In genomic region chr3:33167716-33168339, GRCh38 we compare ENCODE assay signal across 19 cellular contexts. TPM values are rescaled to one million over a fixed set of nuclear protein-coding genes. Genes with fewer than 3 reads are reported as not detected.
A peak's percentile ranks its signal among the peaks of the same experiment; 100 is the strongest.
DNase-seq lines count a peak whose midpoint lies in the region; ATAC-seq, FAIRE-seq and TF ChIP-seq lines count a peak whose summit lies in the region.
"Had no signal": no experiment of that assay in that cellular context is flagged by ENCODE, and none has a peak within 500 bp of the region (broad histone marks: within the 10 kb centered on the region; RNA-seq: fewer than 3 reads in every experiment).

No MANE protein-coding gene starts in this region.

- H3K27me3 ChIP-seq in DND-41 (ENCODE audit: insufficient read depth, low read length, poor library complexity) (no peaks in the 10 kb centered on the region), neuron (ENCODE audit: insufficient read depth, low read length) (no peaks in the 10 kb centered on the region)
- H3K27me3 ChIP-seq: pancreas, uterus had no signal

- no peak overlapping the region for H3K4me3 ChIP-seq in DND-41 (ENCODE audit: low read depth in 1 of 2, low read length in 2 of 2)
- no peak overlapping the region for H3K4me3 ChIP-seq in coronary artery
- H3K4me3 ChIP-seq in neuron (ENCODE audit: low read length) = no peak overlapping the region
- H3K4me3 ChIP-seq: pancreas, uterus had no signal

- no peak for DNase-seq in DND-41
- DNase-seq in NCI-H2227 (lab: John Stamatoyannopoulos, UW; ENCODE audit: unreplicated experiment) = peak; percentile 17
- no peak for DNase-seq in coronary artery (ENCODE audit: low spot score)
- no peak for DNase-seq in RCC 7860 (ENCODE audit: low spot score)
- no peak for DNase-seq in activated CD4-positive, alpha-beta T cell treated with anti-CD3 and anti-CD28 coated beads for 36 hours
- DNase-seq in stimulated activated naive B cell treated with anti-CD40 and anti-IgM and Interleukin-4, amounts not matched to agents 10 μg/mL and 1 μg/mL and 100 μg/mL, for 72 hours = no peak
- DNase-seq: activated CD4-positive, alpha-beta T cell treated with anti-CD3 and anti-CD28 coated beads for 4 hours; activated gamma-delta T cell; amniotic stem cell; foreskin melanocyte; NCI-H146; NCI-H226; pancreas; SW 1271; uterus had no signal

- H3K4me2 ChIP-seq in DND-41 (ENCODE audit: insufficient read depth, low read length) = no peak overlapping the region

- H2AFZ ChIP-seq in DND-41 (ENCODE audit: low read depth, low read length) (peak overlapping the region; percentile 26; the same call in 1 of the 2 replicates), neuron (ENCODE audit: low read depth, low read length) (peak overlapping the region; percentile 8)

- CTCF ChIA-PET in activated CD4-positive, alpha-beta T cell treated with anti-CD3 and anti-CD28 coated beads for 36 hours (lab: Charles Lee) = interaction anchor here (1.1 kb wide), 1 partner anchor 205 kb away, joined by 3 read pairs; no protein-coding TSS in a partner anchor

- no peak overlapping the region for H3K27ac Mint-ChIP-seq in activated CD4-positive, alpha-beta T cell treated with anti-CD3 and anti-CD28 coated beads for 36 hours
- H3K27ac Mint-ChIP-seq in stimulated activated naive B cell treated with anti-CD40 and anti-IgM and Interleukin-4, amounts not matched to agents 10 μg/mL and 1 μg/mL and 100 μg/mL, for 72 hours = no peak overlapping the region

- peaks cover 1% of the 10 kb centered on the region for H3K27me3 Mint-ChIP-seq in activated CD4-positive, alpha-beta T cell treated with anti-CD3 and anti-CD28 coated beads for 36 hours
- no peaks in the 10 kb centered on the region for H3K27me3 Mint-ChIP-seq in stimulated activated naive B cell treated with anti-CD40 and anti-IgM and Interleukin-4, amounts not matched to agents 10 μg/mL and 1 μg/mL and 100 μg/mL, for 72 hours

- no peaks in the 10 kb centered on the region for H3K9me3 Mint-ChIP-seq in activated CD4-positive, alpha-beta T cell treated with anti-CD3 and anti-CD28 coated beads for 36 hours (ENCODE audit: low read depth)
- H3K9me3 Mint-ChIP-seq in stimulated activated naive B cell treated with anti-CD40 and anti-IgM and Interleukin-4, amounts not matched to agents 10 μg/mL and 1 μg/mL and 100 μg/mL, for 72 hours = no peaks in the 10 kb centered on the region

- ATAC-seq in DND-41 (ENCODE audit: insufficient read depth, low read depth) = peak; percentile 45; the same call in 1 of the 3 replicates
- ATAC-seq in activated CD4-positive, alpha-beta T cell treated with anti-CD3 and anti-CD28 coated beads for 36 hours = no peak
- no peak for ATAC-seq in stimulated activated naive B cell treated with anti-CD40 and anti-IgM and Interleukin-4, amounts not matched to agents 10 μg/mL and 1 μg/mL and 100 μg/mL, for 72 hours (replicated peaks)
- no peak for ATAC-seq in HG03108 (IDR thresholded peaks at IDR 0.05; ENCODE audit: unreplicated experiment)
- ATAC-seq: left lobe of liver, pancreas had no signal

- H3K4me1 Mint-ChIP-seq in activated CD4-positive, alpha-beta T cell treated with anti-CD3 and anti-CD28 coated beads for 36 hours = peaks cover 9% of the 10 kb centered on the region
- H3K4me1 Mint-ChIP-seq in stimulated activated naive B cell treated with anti-CD40 and anti-IgM and Interleukin-4, amounts not matched to agents 10 μg/mL and 1 μg/mL and 100 μg/mL, for 72 hours = peaks cover 6 to 15% of the 10 kb centered on the region in 2 donors

- POLR2A ChIA-PET in activated CD4-positive, alpha-beta T cell treated with anti-CD3 and anti-CD28 coated beads for 36 hours (lab: Charles Lee) = no interaction called here

- no peaks in the 10 kb centered on the region for H3K9me3 ChIP-seq in DND-41 (ENCODE audit: insufficient read depth, low read length, severe bottlenecking)
- no peaks in the 10 kb centered on the region for H3K9me3 ChIP-seq in neuron (ENCODE audit: low read length)
- H3K9me3 ChIP-seq: pancreas, uterus had no signal

- H3K79me2 ChIP-seq in DND-41 (ENCODE audit: insufficient read depth, low read length) = no peaks in the 10 kb centered on the region

- H3K36me3 ChIP-seq in DND-41 (ENCODE audit: insufficient read depth, low read length) (no peaks in the 10 kb centered on the region), neuron (ENCODE audit: insufficient read depth, low read length) (no peaks in the 10 kb centered on the region)
- H3K36me3 ChIP-seq: pancreas, uterus had no signal

- H3K9ac ChIP-seq in DND-41 (ENCODE audit: low read depth, low read length) = no peak overlapping the region

- TF ChIP-seq CTCF in DND-41 (IDR thresholded peaks at IDR 0.05; ENCODE audit: borderline replicate concordance, extremely low read depth, low read length, poor library complexity, severe bottlenecking) = no peak
- no peak for TF ChIP-seq CTCF in coronary artery (IDR thresholded peaks at IDR 0.05)

- no peaks in the 10 kb centered on the region for H3K4me1 ChIP-seq in DND-41 (ENCODE audit: insufficient read depth, low read length)
- H3K4me1 ChIP-seq in neuron (ENCODE audit: insufficient read depth, low read length) = no peaks in the 10 kb centered on the region
- H3K4me1 ChIP-seq: pancreas, uterus had no signal

- H3K27ac ChIP-seq in DND-41 (ENCODE audit: low read length) = no peak overlapping the region
- peak overlapping the region; percentile 55 to 91 for H3K27ac ChIP-seq in coronary artery
- H3K27ac ChIP-seq: pancreas, RWPE1, uterus had no signal

- no peaks in the 10 kb centered on the region for H4K20me1 ChIP-seq in DND-41 (ENCODE audit: insufficient read depth, low read length)

- no peaks in the 10 kb centered on the region for H3K36me3 Mint-ChIP-seq in activated CD4-positive, alpha-beta T cell treated with anti-CD3 and anti-CD28 coated beads for 36 hours (ENCODE audit: low read depth)
- no peaks in the 10 kb centered on the region for H3K36me3 Mint-ChIP-seq in stimulated activated naive B cell treated with anti-CD40 and anti-IgM and Interleukin-4, amounts not matched to agents 10 μg/mL and 1 μg/mL and 100 μg/mL, for 72 hours

- H3K4me3 Mint-ChIP-seq in activated CD4-positive, alpha-beta T cell treated with anti-CD3 and anti-CD28 coated beads for 36 hours = no peak overlapping the region
- H3K4me3 Mint-ChIP-seq in stimulated activated naive B cell treated with anti-CD40 and anti-IgM and Interleukin-4, amounts not matched to agents 10 μg/mL and 1 μg/mL and 100 μg/mL, for 72 hours = no peak overlapping the region

- intact Hi-C loops in activated CD4-positive, alpha-beta T cell treated with anti-CD3 and anti-CD28 coated beads for 36 hours (cut with DNase I, micrococcal nuclease) = no loop called here

- FAIRE-seq in RCC 7860 (lab: Jason Lieb, UNC) = no peak
- FAIRE-seq: pancreas had no signal

RNA-seq across cellular contexts. Expression of gene SUSD5, which starts 50.8 kb away (rescaled TPM):
- not detected for total RNA-seq in activated CD4-positive, alpha-beta T cell treated with anti-CD3 and anti-CD28 coated beads for 36 hours

RNA-seq across cellular contexts. Expression of gene CRTAP, which starts 54.0 kb away (rescaled TPM):
- 10 to 100 TPM; 39.2 to 43.4 TPM for total RNA-seq in activated CD4-positive, alpha-beta T cell treated with anti-CD3 and anti-CD28 coated beads for 36 hours
